19 cellular contexts compared by ENCODE assay signal in genomic region chr3:62098646-62099365, GRCh38.
"Had no signal": no experiment of that assay in that cellular context is flagged by ENCODE, and none has a peak within 500 bp of the region (broad histone marks: within the 10 kb centered on the region; RNA-seq: fewer than 3 reads in every experiment).

No MANE protein-coding gene starts in this region.

- H3K27ac ChIP-seq: epithelial cell of prostate, left lung, parathyroid adenoma had no signal

- ATAC-seq: left lung; naive thymus-derived CD8-positive, alpha-beta T cell; stimulated activated naive B cell treated with anti-CD40 and anti-IgM and Interleukin-4, amounts not matched to agents 10 μg/mL and 1 μg/mL and 100 μg/mL, for 72 hours had no signal

- H3K36me3 Mint-ChIP-seq: activated naive CD8-positive, alpha-beta T cell treated with anti-CD3 and anti-CD28 coated beads for 36 hours; memory B cell; naive thymus-derived CD8-positive, alpha-beta T cell; stimulated activated naive B cell treated with anti-CD40 and anti-IgM and Interleukin-4, amounts not matched to agents 10 μg/mL and 1 μg/mL and 100 μg/mL, for 72 hours had no signal

- H2AFZ ChIP-seq: parathyroid adenoma had no signal

- H3K27me3 Mint-ChIP-seq: activated CD4-positive, alpha-beta T cell treated with anti-CD3 and anti-CD28 coated beads, Interleukin-2, amount 10 ng/mL, durations not matched to agents 24 days and 14 days; dendritic cell treated with granulocyte-macrophage colony-stimulating factor and Interleukin-4, amounts not matched to agents 40 ng/mL and 50 ng/mL, for 4 days; stimulated activated naive B cell treated with anti-CD40 and anti-IgM and Interleukin-4, amounts not matched to agents 10 μg/mL and 1 μg/mL and 100 μg/mL, for 72 hours had no signal

- H3K27ac Mint-ChIP-seq: activated CD4-positive, alpha-beta T cell treated with anti-CD3 and anti-CD28 coated beads, Interleukin-2, amount 10 ng/mL, durations not matched to agents 24 days and 14 days; activated naive CD8-positive, alpha-beta T cell treated with anti-CD3 and anti-CD28 coated beads for 36 hours; dendritic cell treated with granulocyte-macrophage colony-stimulating factor and Interleukin-4, amounts not matched to agents 40 ng/mL and 50 ng/mL, for 4 days; memory B cell; naive thymus-derived CD8-positive, alpha-beta T cell; stimulated activated naive B cell treated with anti-CD40 and anti-IgM and Interleukin-4, amounts not matched to agents 10 μg/mL and 1 μg/mL and 100 μg/mL, for 72 hours; T-helper 2 cell treated with Interferon-gamma antibody and Interleukin-4, amounts not matched to agents 5 μg/mL and 100 μg/mL, for 36 hours had no signal

- H3K4me1 ChIP-seq: left lung, parathyroid adenoma had no signal

- DNase-seq: activated CD4-positive, alpha-beta T cell treated with anti-CD3 and anti-CD28 coated beads, Interleukin-2, amount 10 ng/mL, durations not matched to agents 24 days and 14 days; activated CD4-positive, CD25-positive, alpha-beta regulatory T cell; activated naive CD8-positive, alpha-beta T cell treated with anti-CD3 and anti-CD28 coated beads for 36 hours; cerebellar nuclear complex; effector memory CD4-positive, alpha-beta T cell; islet precursor cell; left lung; naive thymus-derived CD8-positive, alpha-beta T cell; retina; stimulated activated CD4-positive, alpha-beta T cell treated with anti-CD3 and anti-CD28 coated beads, Interleukin-15, amount 100 ng/mL, for 24 hours; stimulated activated CD4-positive, alpha-beta T cell treated with anti-CD3 and anti-CD28 coated beads, Interleukin-4, amount 100 ng/mL, for 1 hour; stimulated activated naive B cell treated with anti-CD40 and anti-IgM and Interleukin-4, amounts not matched to agents 10 μg/mL and 1 μg/mL and 100 μg/mL, for 72 hours; transverse colon had no signal

- H3K4me3 ChIP-seq: left lung, skin epidermis, transverse colon had no signal

- H3K9me3 Mint-ChIP-seq: activated CD4-positive, alpha-beta T cell treated with anti-CD3 and anti-CD28 coated beads, Interleukin-2, amount 10 ng/mL, durations not matched to agents 24 days and 14 days; activated naive CD8-positive, alpha-beta T cell treated with anti-CD3 and anti-CD28 coated beads for 36 hours; dendritic cell treated with granulocyte-macrophage colony-stimulating factor and Interleukin-4, amounts not matched to agents 40 ng/mL and 50 ng/mL, for 4 days; naive thymus-derived CD8-positive, alpha-beta T cell; T-helper 2 cell treated with Interferon-gamma antibody and Interleukin-4, amounts not matched to agents 5 μg/mL and 100 μg/mL, for 36 hours had no signal

- H3K4me3 Mint-ChIP-seq: activated CD4-positive, alpha-beta T cell treated with anti-CD3 and anti-CD28 coated beads, Interleukin-2, amount 10 ng/mL, durations not matched to agents 24 days and 14 days; activated naive CD8-positive, alpha-beta T cell treated with anti-CD3 and anti-CD28 coated beads for 36 hours; dendritic cell treated with granulocyte-macrophage colony-stimulating factor and Interleukin-4, amounts not matched to agents 40 ng/mL and 50 ng/mL, for 4 days; memory B cell; naive thymus-derived CD8-positive, alpha-beta T cell; stimulated activated naive B cell treated with anti-CD40 and anti-IgM and Interleukin-4, amounts not matched to agents 10 μg/mL and 1 μg/mL and 100 μg/mL, for 72 hours; T-helper 2 cell treated with Interferon-gamma antibody and Interleukin-4, amounts not matched to agents 5 μg/mL and 100 μg/mL, for 36 hours had no signal

- H3K9me3 ChIP-seq: left lung, transverse colon had no signal

- H3K36me3 ChIP-seq: left lung, transverse colon had no signal

- H3K9ac ChIP-seq: parathyroid adenoma had no signal

- H3K27me3 ChIP-seq: left lung, transverse colon had no signal

- H3K4me1 Mint-ChIP-seq: activated CD4-positive, alpha-beta T cell treated with anti-CD3 and anti-CD28 coated beads, Interleukin-2, amount 10 ng/mL, durations not matched to agents 24 days and 14 days; activated naive CD8-positive, alpha-beta T cell treated with anti-CD3 and anti-CD28 coated beads for 36 hours; memory B cell; naive thymus-derived CD8-positive, alpha-beta T cell; stimulated activated naive B cell treated with anti-CD40 and anti-IgM and Interleukin-4, amounts not matched to agents 10 μg/mL and 1 μg/mL and 100 μg/mL, for 72 hours had no signal
